ENCODE assay signal across 1 cellular context in the genomic region with DNA sequence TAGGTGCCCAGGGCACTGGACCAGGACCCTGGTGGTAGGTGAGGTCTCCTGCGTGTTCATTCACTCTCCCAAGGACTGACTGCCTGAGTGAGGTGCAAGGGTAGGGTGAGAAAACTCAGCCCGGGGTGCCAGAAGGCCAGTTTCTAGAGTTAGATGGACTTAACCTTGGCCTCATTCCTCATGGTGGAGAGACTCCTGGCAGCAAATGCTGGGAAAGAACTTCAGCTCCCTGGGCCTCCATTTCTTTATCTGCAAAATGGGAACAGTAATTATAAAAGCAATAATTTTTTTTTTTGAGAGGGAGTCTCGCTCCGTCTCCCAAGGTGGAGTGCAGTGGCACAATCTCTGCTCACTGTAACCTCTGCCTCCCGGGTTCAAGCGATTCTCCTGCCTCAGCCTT.
TF ChIP-seq lines count a peak whose summit lies in the region.

No MANE protein-coding gene starts in this region.

TF ChIP-seq in GM23338, 12 proteins besides CTCF, POLR2A, EP300 and RAD21 (continued from another document):
- TF ChIP-seq, protein P1, sequence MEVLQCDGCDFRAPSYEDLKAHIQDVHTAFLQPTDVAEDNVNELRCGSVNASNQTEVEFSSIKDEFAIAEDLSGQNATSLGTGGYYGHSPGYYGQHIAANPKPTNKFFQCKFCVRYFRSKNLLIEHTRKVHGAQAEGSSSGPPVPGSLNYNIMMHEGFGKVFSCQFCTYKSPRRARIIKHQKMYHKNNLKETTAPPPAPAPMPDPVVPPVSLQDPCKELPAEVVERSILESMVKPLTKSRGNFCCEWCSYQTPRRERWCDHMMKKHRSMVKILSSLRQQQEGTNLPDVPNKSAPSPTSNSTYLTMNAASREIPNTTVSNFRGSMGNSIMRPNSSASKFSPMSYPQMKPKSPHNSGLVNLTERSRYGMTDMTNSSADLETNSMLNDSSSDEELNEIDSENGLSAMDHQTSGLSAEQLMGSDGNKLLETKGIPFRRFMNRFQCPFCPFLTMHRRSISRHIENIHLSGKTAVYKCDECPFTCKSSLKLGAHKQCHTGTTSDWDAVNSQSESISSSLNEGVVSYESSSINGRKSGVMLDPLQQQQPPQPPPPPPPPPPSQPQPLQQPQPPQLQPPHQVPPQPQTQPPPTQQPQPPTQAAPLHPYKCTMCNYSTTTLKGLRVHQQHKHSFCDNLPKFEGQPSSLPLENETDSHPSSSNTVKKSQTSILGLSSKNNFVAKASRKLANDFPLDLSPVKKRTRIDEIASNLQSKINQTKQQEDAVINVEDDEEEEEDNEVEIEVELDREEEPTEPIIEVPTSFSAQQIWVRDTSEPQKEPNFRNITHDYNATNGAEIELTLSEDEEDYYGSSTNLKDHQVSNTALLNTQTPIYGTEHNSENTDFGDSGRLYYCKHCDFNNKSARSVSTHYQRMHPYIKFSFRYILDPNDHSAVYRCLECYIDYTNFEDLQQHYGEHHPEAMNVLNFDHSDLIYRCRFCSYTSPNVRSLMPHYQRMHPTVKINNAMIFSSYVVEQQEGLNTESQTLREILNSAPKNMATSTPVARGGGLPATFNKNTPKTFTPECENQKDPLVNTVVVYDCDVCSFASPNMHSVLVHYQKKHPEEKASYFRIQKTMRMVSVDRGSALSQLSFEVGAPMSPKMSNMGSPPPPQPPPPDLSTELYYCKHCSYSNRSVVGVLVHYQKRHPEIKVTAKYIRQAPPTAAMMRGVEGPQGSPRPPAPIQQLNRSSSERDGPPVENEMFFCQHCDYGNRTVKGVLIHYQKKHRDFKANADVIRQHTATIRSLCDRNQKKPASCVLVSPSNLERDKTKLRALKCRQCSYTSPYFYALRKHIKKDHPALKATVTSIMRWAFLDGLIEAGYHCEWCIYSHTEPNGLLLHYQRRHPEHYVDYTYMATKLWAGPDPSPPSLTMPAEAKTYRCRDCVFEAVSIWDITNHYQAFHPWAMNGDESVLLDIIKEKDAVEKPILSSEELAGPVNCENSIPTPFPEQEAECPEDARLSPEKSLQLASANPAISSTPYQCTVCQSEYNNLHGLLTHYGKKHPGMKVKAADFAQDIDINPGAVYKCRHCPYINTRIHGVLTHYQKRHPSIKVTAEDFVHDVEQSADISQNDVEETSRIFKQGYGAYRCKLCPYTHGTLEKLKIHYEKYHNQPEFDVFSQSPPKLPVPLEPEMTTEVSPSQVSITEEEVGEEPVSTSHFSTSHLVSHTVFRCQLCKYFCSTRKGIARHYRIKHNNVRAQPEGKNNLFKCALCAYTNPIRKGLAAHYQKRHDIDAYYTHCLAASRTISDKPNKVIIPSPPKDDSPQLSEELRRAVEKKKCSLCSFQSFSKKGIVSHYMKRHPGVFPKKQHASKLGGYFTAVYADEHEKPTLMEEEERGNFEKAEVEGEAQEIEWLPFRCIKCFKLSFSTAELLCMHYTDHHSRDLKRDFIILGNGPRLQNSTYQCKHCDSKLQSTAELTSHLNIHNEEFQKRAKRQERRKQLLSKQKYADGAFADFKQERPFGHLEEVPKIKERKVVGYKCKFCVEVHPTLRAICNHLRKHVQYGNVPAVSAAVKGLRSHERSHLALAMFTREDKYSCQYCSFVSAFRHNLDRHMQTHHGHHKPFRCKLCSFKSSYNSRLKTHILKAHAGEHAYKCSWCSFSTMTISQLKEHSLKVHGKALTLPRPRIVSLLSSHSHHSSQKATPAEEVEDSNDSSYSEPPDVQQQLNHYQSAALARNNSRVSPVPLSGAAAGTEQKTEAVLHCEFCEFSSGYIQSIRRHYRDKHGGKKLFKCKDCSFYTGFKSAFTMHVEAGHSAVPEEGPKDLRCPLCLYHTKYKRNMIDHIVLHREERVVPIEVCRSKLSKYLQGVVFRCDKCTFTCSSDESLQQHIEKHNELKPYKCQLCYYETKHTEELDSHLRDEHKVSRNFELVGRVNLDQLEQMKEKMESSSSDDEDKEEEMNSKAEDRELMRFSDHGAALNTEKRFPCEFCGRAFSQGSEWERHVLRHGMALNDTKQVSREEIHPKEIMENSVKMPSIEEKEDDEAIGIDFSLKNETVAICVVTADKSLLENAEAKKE (CRISPR knock-in tag; IDR thresholded peaks at IDR 0.05) = no peak
- no peak for TF ChIP-seq CREB1 (CRISPR knock-in tag; IDR thresholded peaks at IDR 0.05; ENCODE audit: low read depth)
- no peak for TF ChIP-seq ZNF114 (CRISPR knock-in tag; IDR thresholded peaks at IDR 0.05)
- no peak for TF ChIP-seq JUNB (IDR thresholded peaks at IDR 0.05; ENCODE audit: unreplicated experiment)
- TF ChIP-seq, protein P2, sequence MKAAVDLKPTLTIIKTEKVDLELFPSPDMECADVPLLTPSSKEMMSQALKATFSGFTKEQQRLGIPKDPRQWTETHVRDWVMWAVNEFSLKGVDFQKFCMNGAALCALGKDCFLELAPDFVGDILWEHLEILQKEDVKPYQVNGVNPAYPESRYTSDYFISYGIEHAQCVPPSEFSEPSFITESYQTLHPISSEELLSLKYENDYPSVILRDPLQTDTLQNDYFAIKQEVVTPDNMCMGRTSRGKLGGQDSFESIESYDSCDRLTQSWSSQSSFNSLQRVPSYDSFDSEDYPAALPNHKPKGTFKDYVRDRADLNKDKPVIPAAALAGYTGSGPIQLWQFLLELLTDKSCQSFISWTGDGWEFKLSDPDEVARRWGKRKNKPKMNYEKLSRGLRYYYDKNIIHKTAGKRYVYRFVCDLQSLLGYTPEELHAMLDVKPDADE (IDR thresholded peaks at IDR 0.05) = no peak
- no peak for TF ChIP-seq NANOG (IDR thresholded peaks at IDR 0.05; ENCODE audit: borderline replicate concordance)
- no peak for TF ChIP-seq EZH2 (IDR thresholded peaks at IDR 0.05; ENCODE audit: low read depth, unreplicated experiment)
- TF ChIP-seq, protein P3, sequence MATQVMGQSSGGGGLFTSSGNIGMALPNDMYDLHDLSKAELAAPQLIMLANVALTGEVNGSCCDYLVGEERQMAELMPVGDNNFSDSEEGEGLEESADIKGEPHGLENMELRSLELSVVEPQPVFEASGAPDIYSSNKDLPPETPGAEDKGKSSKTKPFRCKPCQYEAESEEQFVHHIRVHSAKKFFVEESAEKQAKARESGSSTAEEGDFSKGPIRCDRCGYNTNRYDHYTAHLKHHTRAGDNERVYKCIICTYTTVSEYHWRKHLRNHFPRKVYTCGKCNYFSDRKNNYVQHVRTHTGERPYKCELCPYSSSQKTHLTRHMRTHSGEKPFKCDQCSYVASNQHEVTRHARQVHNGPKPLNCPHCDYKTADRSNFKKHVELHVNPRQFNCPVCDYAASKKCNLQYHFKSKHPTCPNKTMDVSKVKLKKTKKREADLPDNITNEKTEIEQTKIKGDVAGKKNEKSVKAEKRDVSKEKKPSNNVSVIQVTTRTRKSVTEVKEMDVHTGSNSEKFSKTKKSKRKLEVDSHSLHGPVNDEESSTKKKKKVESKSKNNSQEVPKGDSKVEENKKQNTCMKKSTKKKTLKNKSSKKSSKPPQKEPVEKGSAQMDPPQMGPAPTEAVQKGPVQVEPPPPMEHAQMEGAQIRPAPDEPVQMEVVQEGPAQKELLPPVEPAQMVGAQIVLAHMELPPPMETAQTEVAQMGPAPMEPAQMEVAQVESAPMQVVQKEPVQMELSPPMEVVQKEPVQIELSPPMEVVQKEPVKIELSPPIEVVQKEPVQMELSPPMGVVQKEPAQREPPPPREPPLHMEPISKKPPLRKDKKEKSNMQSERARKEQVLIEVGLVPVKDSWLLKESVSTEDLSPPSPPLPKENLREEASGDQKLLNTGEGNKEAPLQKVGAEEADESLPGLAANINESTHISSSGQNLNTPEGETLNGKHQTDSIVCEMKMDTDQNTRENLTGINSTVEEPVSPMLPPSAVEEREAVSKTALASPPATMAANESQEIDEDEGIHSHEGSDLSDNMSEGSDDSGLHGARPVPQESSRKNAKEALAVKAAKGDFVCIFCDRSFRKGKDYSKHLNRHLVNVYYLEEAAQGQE (IDR thresholded peaks at IDR 0.05; ENCODE audit: unreplicated experiment) = no peak
- TF ChIP-seq EZH2phosphoT487 (IDR thresholded peaks at IDR 0.05; ENCODE audit: unreplicated experiment) = no peak
- no peak for TF ChIP-seq POLR2AphosphoS5 (IDR thresholded peaks at IDR 0.05; ENCODE audit: low read depth)
